ENCODE assay signal across 17 cellular contexts in the genomic region with DNA sequence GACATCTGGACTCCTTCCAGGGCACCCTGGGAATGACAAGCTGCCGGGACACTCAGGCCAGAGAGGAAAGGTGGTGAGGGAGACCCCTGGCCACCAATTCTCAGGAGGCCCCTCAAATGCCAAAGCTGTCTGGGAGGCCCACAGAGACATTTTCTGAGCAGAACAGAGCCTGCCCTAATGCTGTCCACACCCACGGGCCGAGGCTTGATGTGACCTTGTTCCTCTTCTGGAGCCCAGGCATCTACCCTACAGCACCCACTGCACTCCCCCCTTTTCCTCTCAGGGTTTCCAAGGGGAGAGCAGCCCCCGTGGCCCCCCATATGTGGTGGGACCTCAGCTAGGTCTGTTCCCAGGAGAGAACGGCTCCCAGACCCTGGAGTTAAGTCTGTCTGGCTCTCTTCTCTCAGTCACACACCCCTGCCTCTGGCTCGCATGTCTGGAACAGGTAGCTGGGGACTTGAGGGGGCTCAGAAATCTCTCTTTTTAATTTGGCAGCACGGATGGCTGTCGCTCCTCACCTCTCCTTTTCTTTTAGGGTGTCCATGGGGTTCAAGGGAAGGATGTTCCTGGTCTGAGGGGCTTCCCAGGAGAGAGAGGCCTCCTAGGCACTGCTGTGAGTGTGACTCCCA. TPM values are rescaled to one million over a fixed set of nuclear protein-coding genes. Genes with fewer than 3 reads are reported as not detected.
DNase-seq lines count a peak whose midpoint lies in the region; ATAC-seq and TF ChIP-seq lines count a peak whose summit lies in the region.
"Had no signal": no experiment of that assay in that cellular context is flagged by ENCODE, and none has a peak within 500 bp of the region (broad histone marks: within the 10 kb centered on the region; RNA-seq: fewer than 3 reads in every experiment).

No MANE protein-coding gene starts in this region.

- no peak overlapping the region for H3K4me3 ChIP-seq in esophagus muscularis mucosa
- H3K4me3 ChIP-seq: GM23248 had no signal

- no peak for TF ChIP-seq CTCF in esophagus muscularis mucosa (IDR thresholded peaks at IDR 0.05)

- TF ChIP-seq EP300 in esophagus muscularis mucosa (IDR thresholded peaks at IDR 0.05) = no peak

- peak overlapping the region; percentile 60 for H3K27ac Mint-ChIP-seq in activated CD4-positive, alpha-beta T cell treated with anti-CD3 and anti-CD28 coated beads, Interleukin-2, amount 10 ng/mL, durations not matched to agents 7 days and 5 days
- no peak overlapping the region for H3K27ac Mint-ChIP-seq in stimulated activated naive B cell treated with anti-CD40 and anti-IgM and Interleukin-4, amounts not matched to agents 10 μg/mL and 1 μg/mL and 100 μg/mL, for 72 hours

- H3K36me3 ChIP-seq in esophagus muscularis mucosa = no peaks in the 10 kb centered on the region
- H3K36me3 ChIP-seq: BE2C had no signal

- DNase-seq in activated CD4-positive, alpha-beta T cell treated with anti-CD3 and anti-CD28 coated beads, Interleukin-2, amount 10 ng/mL, durations not matched to agents 7 days and 5 days = no peak
- no peak for DNase-seq in activated CD4-positive, alpha-beta T cell treated with anti-CD3 and anti-CD28 coated beads, Interleukin-2, amount 50 U/mL, for 48 hours
- DNase-seq in HEK293T (ENCODE audit: extremely low spot score) (peak; percentile 4), esophagus muscularis mucosa (ENCODE audit: extremely low spot score) (peak; percentile 90), OCI-M1 (lab: John Stamatoyannopoulos, UW) (no peak)
- DNase-seq in stimulated activated naive B cell treated with anti-CD40 and anti-IgM and Interleukin-4, amounts not matched to agents 10 μg/mL and 1 μg/mL and 100 μg/mL, for 72 hours = no peak
- no peak for DNase-seq in effector CD4-positive, alpha-beta T cell
- DNase-seq: BE2C; CD8-positive, alpha-beta memory T cell; DMS79; GM23248; HCEC 1CT; NCI-H1105 treated with DMSO at 0.1 percent for 48 hours; NCI-H1694; NCI-H2081 treated with DMSO at 0.1 percent for 48 hours; NCI-H774 had no signal

- peaks cover 2% of the 10 kb centered on the region for H3K27me3 Mint-ChIP-seq in activated CD4-positive, alpha-beta T cell treated with anti-CD3 and anti-CD28 coated beads, Interleukin-2, amount 10 ng/mL, durations not matched to agents 7 days and 5 days
- H3K27me3 Mint-ChIP-seq in stimulated activated naive B cell treated with anti-CD40 and anti-IgM and Interleukin-4, amounts not matched to agents 10 μg/mL and 1 μg/mL and 100 μg/mL, for 72 hours = peaks cover 13 to 21% of the 10 kb centered on the region in 2 donors

- H3K4me3 Mint-ChIP-seq in activated CD4-positive, alpha-beta T cell treated with anti-CD3 and anti-CD28 coated beads, Interleukin-2, amount 10 ng/mL, durations not matched to agents 7 days and 5 days = no peak overlapping the region
- no peak overlapping the region for H3K4me3 Mint-ChIP-seq in stimulated activated naive B cell treated with anti-CD40 and anti-IgM and Interleukin-4, amounts not matched to agents 10 μg/mL and 1 μg/mL and 100 μg/mL, for 72 hours
- H3K4me3 Mint-ChIP-seq: CD8-positive, alpha-beta memory T cell had no signal

- no peak overlapping the region for H3K27ac ChIP-seq in esophagus muscularis mucosa (replicated peaks in 1 of 4)
- H3K27ac ChIP-seq: GM23248 had no signal

- H3K36me3 Mint-ChIP-seq in activated CD4-positive, alpha-beta T cell treated with anti-CD3 and anti-CD28 coated beads, Interleukin-2, amount 10 ng/mL, durations not matched to agents 7 days and 5 days (ENCODE audit: low read depth) = no peaks in the 10 kb centered on the region
- H3K36me3 Mint-ChIP-seq in stimulated activated naive B cell treated with anti-CD40 and anti-IgM and Interleukin-4, amounts not matched to agents 10 μg/mL and 1 μg/mL and 100 μg/mL, for 72 hours = no peaks in the 10 kb centered on the region

- peaks cover 12% of the 10 kb centered on the region for H3K4me1 Mint-ChIP-seq in activated CD4-positive, alpha-beta T cell treated with anti-CD3 and anti-CD28 coated beads, Interleukin-2, amount 10 ng/mL, durations not matched to agents 7 days and 5 days
- peaks cover 28 to 58% of the 10 kb centered on the region in 2 donors for H3K4me1 Mint-ChIP-seq in stimulated activated naive B cell treated with anti-CD40 and anti-IgM and Interleukin-4, amounts not matched to agents 10 μg/mL and 1 μg/mL and 100 μg/mL, for 72 hours
- H3K4me1 Mint-ChIP-seq: CD8-positive, alpha-beta memory T cell had no signal

- intact Hi-C loops in esophagus muscularis mucosa (cut with DNase I) = no loop called here

- peaks cover 0 to 10% (median 5%) of the 10 kb centered on the region in 4 donors for H3K4me1 ChIP-seq in esophagus muscularis mucosa
- H3K4me1 ChIP-seq: BE2C had no signal

- no peaks in the 10 kb centered on the region for H3K9me3 ChIP-seq in esophagus muscularis mucosa
- H3K9me3 ChIP-seq: BE2C had no signal

- 74% methylated on average over 5 of the region's 8 CpGs for WGBS in esophagus muscularis mucosa

- peak; percentile 68 for ATAC-seq in stimulated activated naive B cell treated with anti-CD40 and anti-IgM and Interleukin-4, amounts not matched to agents 10 μg/mL and 1 μg/mL and 100 μg/mL, for 72 hours (replicated peaks)
- ATAC-seq in HG02588 (IDR thresholded peaks at IDR 0.05; ENCODE audit: unreplicated experiment) = no peak

- H3K27me3 ChIP-seq in esophagus muscularis mucosa = peaks cover 0 to 8% (median 0%) of the 10 kb centered on the region in 4 donors
- H3K27me3 ChIP-seq: BE2C had no signal

- no peak for TF ChIP-seq POLR2A in esophagus muscularis mucosa (IDR thresholded peaks at IDR 0.05; ENCODE audit: low read depth)

- POLR2A ChIA-PET in activated CD4-positive, alpha-beta T cell treated with anti-CD3 and anti-CD28 coated beads, Interleukin-2, amount 10 ng/mL, durations not matched to agents 7 days and 5 days (lab: Charles Lee) = no interaction called here
- POLR2A ChIA-PET in HEK293T (lab: Yijun Ruan, JAX) = no interaction called here

- H3K9me3 Mint-ChIP-seq in activated CD4-positive, alpha-beta T cell treated with anti-CD3 and anti-CD28 coated beads, Interleukin-2, amount 10 ng/mL, durations not matched to agents 7 days and 5 days = no peaks in the 10 kb centered on the region
- no peaks in the 10 kb centered on the region for H3K9me3 Mint-ChIP-seq in stimulated activated naive B cell treated with anti-CD40 and anti-IgM and Interleukin-4, amounts not matched to agents 10 μg/mL and 1 μg/mL and 100 μg/mL, for 72 hours
- H3K9me3 Mint-ChIP-seq: CD8-positive, alpha-beta memory T cell had no signal

- CTCF ChIA-PET in activated CD4-positive, alpha-beta T cell treated with anti-CD3 and anti-CD28 coated beads, Interleukin-2, amount 10 ng/mL, durations not matched to agents 7 days and 5 days (lab: Charles Lee) = interaction anchor here (1.5 to 1.9 kb wide), 2 partner anchors 15 to 25 kb away, joined by 3 to 6 read pairs; no protein-coding TSS in a partner anchor
- CTCF ChIA-PET in HEK293T (lab: Yijun Ruan, JAX) = no interaction called here

TF ChIP-seq in HEK293T, 16 proteins besides CTCF, POLR2A, EP300 and RAD21:
- TF ChIP-seq HDGF (IDR thresholded peaks at IDR 0.05; ENCODE audit: borderline replicate concordance) = no peak
- no peak for TF ChIP-seq ZNF384 (IDR thresholded peaks at IDR 0.05)
- TF ChIP-seq ARNT (IDR thresholded peaks at IDR 0.05) = no peak
- no peak for TF ChIP-seq LEF1 (IDR thresholded peaks at IDR 0.05; ENCODE audit: borderline replicate concordance)
- no peak for TF ChIP-seq SUZ12 (IDR thresholded peaks at IDR 0.05)
- TF ChIP-seq TARDBP (IDR thresholded peaks at IDR 0.05) = no peak
- TF ChIP-seq FOXK2 (IDR thresholded peaks at IDR 0.05) = no peak
- TF ChIP-seq, protein P1, sequence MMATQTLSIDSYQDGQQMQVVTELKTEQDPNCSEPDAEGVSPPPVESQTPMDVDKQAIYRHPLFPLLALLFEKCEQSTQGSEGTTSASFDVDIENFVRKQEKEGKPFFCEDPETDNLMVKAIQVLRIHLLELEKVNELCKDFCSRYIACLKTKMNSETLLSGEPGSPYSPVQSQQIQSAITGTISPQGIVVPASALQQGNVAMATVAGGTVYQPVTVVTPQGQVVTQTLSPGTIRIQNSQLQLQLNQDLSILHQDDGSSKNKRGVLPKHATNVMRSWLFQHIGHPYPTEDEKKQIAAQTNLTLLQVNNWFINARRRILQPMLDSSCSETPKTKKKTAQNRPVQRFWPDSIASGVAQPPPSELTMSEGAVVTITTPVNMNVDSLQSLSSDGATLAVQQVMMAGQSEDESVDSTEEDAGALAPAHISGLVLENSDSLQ (IDR thresholded peaks at IDR 0.05) = no peak
- TF ChIP-seq ELF4 (IDR thresholded peaks at IDR 0.05) = no peak
- TF ChIP-seq FOXM1 (IDR thresholded peaks at IDR 0.05; ENCODE audit: borderline replicate concordance) = no peak
- TF ChIP-seq NFRKB (IDR thresholded peaks at IDR 0.05) = no peak
- no peak for TF ChIP-seq SP1 (IDR thresholded peaks at IDR 0.05)
- TF ChIP-seq L3MBTL2 (conservative IDR thresholded peaks at IDR 0.05) = no peak
- no peak for TF ChIP-seq FOXA1 (IDR thresholded peaks at IDR 0.05)
- no peak for TF ChIP-seq BHLHE40 (IDR thresholded peaks at IDR 0.05; ENCODE audit: borderline replicate concordance)
- TF ChIP-seq CTBP1 (IDR thresholded peaks at IDR 0.05; ENCODE audit: borderline replicate concordance) = no peak

RNA-seq across cellular contexts. Expression of a gene that starts 16.8 kb away (rescaled TPM):
- 10 to 100 TPM; 74.5 to 77.2 TPM for total RNA-seq in activated CD4-positive, alpha-beta T cell treated with anti-CD3 and anti-CD28 coated beads, Interleukin-2, amount 10 ng/mL, durations not matched to agents 7 days and 5 days
- 10 to 100 TPM; 23.7 to 42.1 (median 37.5) TPM for total RNA-seq in esophagus muscularis mucosa

Comparison
In these comparisons a context has a peak if more than half of its experiments do, and no peak if none do; other contexts are left out.
1. DNase-seq: peak in HEK293T (single experiment) and esophagus muscularis mucosa (single experiment); none in activated CD4-positive, alpha-beta T cell treated with anti-CD3 and anti-CD28 coated beads, Interleukin-2, amount 10 ng/mL, durations not matched to agents 7 days and 5 days (single experiment), activated CD4-positive, alpha-beta T cell treated with anti-CD3 and anti-CD28 coated beads, Interleukin-2, amount 50 U/mL, for 48 hours (0 of 2), stimulated activated naive B cell treated with anti-CD40 and anti-IgM and Interleukin-4, amounts not matched to agents 10 μg/mL and 1 μg/mL and 100 μg/mL, for 72 hours (single experiment), effector CD4-positive, alpha-beta T cell (single experiment) and OCI-M1 (single experiment).